In genomic region chr6:72654101-72654618, GRCh38 we compare ENCODE assay signal across 12 cellular contexts. TPM values are rescaled to one million over a fixed set of nuclear protein-coding genes. Genes with fewer than 3 reads are reported as not detected.
DNase-seq lines count a peak whose midpoint lies in the region; ATAC-seq, FAIRE-seq and TF ChIP-seq lines count a peak whose summit lies in the region.
"Had no signal": no experiment of that assay in that cellular context is flagged by ENCODE, and none has a peak within 500 bp of the region (broad histone marks: within the 10 kb centered on the region; RNA-seq: fewer than 3 reads in every experiment).

No MANE protein-coding gene starts in this region.

- DNase-seq in GM12892 (ENCODE audit: insufficient read length) = no peak
- no peak for DNase-seq in lower leg skin (ENCODE audit: low spot score in 2 of 2)
- DNase-seq in small intestine = no peak
- no peak for DNase-seq in activated CD4-positive, alpha-beta memory T cell treated with anti-CD3 and anti-CD28 coated beads, Interleukin-2, amount 10 ng/mL, durations not matched to agents 7 days and 5 days
- DNase-seq in mucosa of gallbladder (ENCODE audit: low spot score) = no peak
- DNase-seq: GF-D8; islet precursor cell; stimulated activated CD4-positive, alpha-beta T cell treated with anti-CD3 and anti-CD28 coated beads, Interleukin-1b, Interleukin-23, amount 100 ng/mL, for 48 hours had no signal

- no peak overlapping the region for H3K27ac ChIP-seq in small intestine (ENCODE audit: low read depth in 1 of 2, low read length in 1 of 2)

- H3K4me3 ChIP-seq in lower leg skin (ENCODE audit: low read depth, poor library complexity, severe bottlenecking) = no peak overlapping the region
- no peak overlapping the region for H3K4me3 ChIP-seq in small intestine (ENCODE audit: low read depth in 1 of 2, low read length in 2 of 2)

- H3K9me3 Mint-ChIP-seq in activated CD4-positive, alpha-beta memory T cell treated with anti-CD3 and anti-CD28 coated beads, Interleukin-2, amount 10 ng/mL, durations not matched to agents 7 days and 5 days = no peaks in the 10 kb centered on the region

- POLR2A ChIA-PET in activated CD4-positive, alpha-beta memory T cell treated with anti-CD3 and anti-CD28 coated beads, Interleukin-2, amount 10 ng/mL, durations not matched to agents 7 days and 5 days (lab: Charles Lee) = no interaction called here

- no peaks in the 10 kb centered on the region for H3K36me3 Mint-ChIP-seq in activated CD4-positive, alpha-beta memory T cell treated with anti-CD3 and anti-CD28 coated beads, Interleukin-2, amount 10 ng/mL, durations not matched to agents 7 days and 5 days (ENCODE audit: low read depth)

- peaks cover 17% of the 10 kb centered on the region for H3K4me1 Mint-ChIP-seq in activated CD4-positive, alpha-beta memory T cell treated with anti-CD3 and anti-CD28 coated beads, Interleukin-2, amount 10 ng/mL, durations not matched to agents 7 days and 5 days

- H3K4me1 ChIP-seq in small intestine (ENCODE audit: control insufficient read depth in 2 of 2, insufficient read depth in 1 of 2, low read depth in 1 of 2, low read length in 1 of 2) = no peaks in the 10 kb centered on the region

- no peak overlapping the region for H3K27ac Mint-ChIP-seq in activated CD4-positive, alpha-beta memory T cell treated with anti-CD3 and anti-CD28 coated beads, Interleukin-2, amount 10 ng/mL, durations not matched to agents 7 days and 5 days

- H3K27me3 ChIP-seq in small intestine (ENCODE audit: control insufficient read depth in 2 of 2, insufficient read depth in 2 of 2, low read length in 2 of 2) = no peaks in the 10 kb centered on the region

- intact Hi-C loops in lower leg skin (cut with DNase I; ENCODE audit: low total_unique reads) = no loop called here

- ATAC-seq in GM19328 (IDR thresholded peaks at IDR 0.05; ENCODE audit: unreplicated experiment) (peak; percentile 56), HG02623 (IDR thresholded peaks at IDR 0.05; ENCODE audit: unreplicated experiment) (peak; percentile 66), HG03442 (IDR thresholded peaks at IDR 0.05; ENCODE audit: unreplicated experiment) (peak; percentile 69)

- no peaks in the 10 kb centered on the region for H3K36me3 ChIP-seq in small intestine (ENCODE audit: control insufficient read depth in 2 of 2, insufficient read depth in 2 of 2, low read length in 2 of 2)

- no peaks in the 10 kb centered on the region for H3K9me3 ChIP-seq in small intestine (ENCODE audit: control insufficient read depth, low read depth)

- peak; percentile 89 for FAIRE-seq in GM12892 (lab: Jason Lieb, UNC)
- no peak for FAIRE-seq in small intestine (lab: Jason Lieb, UNC)
- FAIRE-seq: bronchial epithelial cell had no signal

- no peak for TF ChIP-seq POLR2A in GM12892 (IDR thresholded peaks at IDR 0.05; ENCODE audit: low read depth, low read length)
- no peak for TF ChIP-seq POLR2A in lower leg skin (IDR thresholded peaks at IDR 0.05)

- WGBS in lower leg skin, 2 donors = 88 to 93% methylated on average over 2 of the region's 2 CpGs
- WGBS in small intestine, 3 donors = 60 to 81% (median 79%) methylated on average over 2 of the region's 2 CpGs

- H3K27me3 Mint-ChIP-seq in activated CD4-positive, alpha-beta memory T cell treated with anti-CD3 and anti-CD28 coated beads, Interleukin-2, amount 10 ng/mL, durations not matched to agents 7 days and 5 days = no peaks in the 10 kb centered on the region

- no peak for TF ChIP-seq CTCF in lower leg skin (IDR thresholded peaks at IDR 0.05)

- CTCF ChIA-PET in activated CD4-positive, alpha-beta memory T cell treated with anti-CD3 and anti-CD28 coated beads, Interleukin-2, amount 10 ng/mL, durations not matched to agents 7 days and 5 days (lab: Charles Lee) = no interaction called here

- H3K4me3 Mint-ChIP-seq in activated CD4-positive, alpha-beta memory T cell treated with anti-CD3 and anti-CD28 coated beads, Interleukin-2, amount 10 ng/mL, durations not matched to agents 7 days and 5 days = no peak overlapping the region

RNA-seq across cellular contexts. Expression of gene KCNQ5, which starts 32.3 kb away (rescaled TPM):
- 3.7 TPM for polyA plus RNA-seq in GM12892 (2012; ENCODE audit: missing spikeins)
- total RNA-seq in lower leg skin = under 1 TPM; 0.52 to 0.97 (median 0.59) TPM
- polyA plus RNA-seq in small intestine = under 1 TPM in 1 of 3 donors, not detected in 2; 0.92 TPM
- 1 to 10 TPM; 4.3 to 4.7 TPM for total RNA-seq in activated CD4-positive, alpha-beta memory T cell treated with anti-CD3 and anti-CD28 coated beads, Interleukin-2, amount 10 ng/mL, durations not matched to agents 7 days and 5 days
- total RNA-seq in mucosa of gallbladder = 2.3 TPM
